ENCODE assay signal across 1 cellular context in genomic region chr9:113621309-113621791, GRCh38.
TF ChIP-seq lines count a peak whose summit lies in the region.

No MANE protein-coding gene starts in this region.

TF ChIP-seq in SK-N-SH, 30 proteins besides CTCF, POLR2A, EP300 and RAD21 (continued from another document):
- peak; percentile 69; the same call in 1 of the 2 replicates for TF ChIP-seq REST (IDR thresholded peaks at IDR 0.05; ENCODE audit: low read depth, low read length)
- peak; percentile 55 for TF ChIP-seq YY1 (IDR thresholded peaks at IDR 0.05; ENCODE audit: low read depth)
- TF ChIP-seq NFIC (IDR thresholded peaks at IDR 0.05; ENCODE audit: borderline replicate concordance): peak; percentile 87
- no peak for TF ChIP-seq MXI1 (IDR thresholded peaks at IDR 0.05; ENCODE audit: low read depth, low read length)
- TF ChIP-seq PBX3 (IDR thresholded peaks at IDR 0.05): peak; percentile 75
- no peak for TF ChIP-seq ELF1 (IDR thresholded peaks at IDR 0.05)
- no peak for TF ChIP-seq IRF3 (IDR thresholded peaks at IDR 0.05; ENCODE audit: low read depth, low read length)
- TF ChIP-seq MEF2A (IDR thresholded peaks at IDR 0.05; ENCODE audit: borderline replicate concordance, low read depth): no peak
- TF ChIP-seq FOSL2 (IDR thresholded peaks at IDR 0.05; ENCODE audit: borderline replicate concordance, low read depth): peak; percentile 67; the same call in 1 of the 2 replicates
- TF ChIP-seq TEAD4 (IDR thresholded peaks at IDR 0.05; ENCODE audit: borderline replicate concordance, insufficient read depth): peak; percentile 96
